21 cellular contexts compared by ENCODE assay signal in the genomic region with DNA sequence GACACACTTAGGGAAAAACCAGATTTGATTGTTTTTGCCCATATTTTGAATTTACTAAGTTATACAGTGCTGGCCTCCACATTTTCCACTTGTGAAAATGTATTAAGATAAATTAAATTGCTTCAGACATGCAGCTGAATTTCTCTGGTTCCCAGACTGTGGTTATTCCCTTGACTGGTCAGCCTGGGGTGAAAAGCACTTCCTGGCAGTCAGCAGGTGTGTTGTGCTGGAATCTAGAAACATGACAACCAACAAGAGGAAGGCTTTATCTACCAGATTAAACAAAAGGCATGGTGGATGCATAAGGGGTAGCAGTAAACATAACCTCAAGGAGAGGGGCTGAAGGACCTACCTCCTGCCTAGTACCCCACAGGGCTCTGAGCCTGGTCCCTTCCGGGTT.
A peak's percentile ranks its signal among the peaks of the same experiment; 100 is the strongest.
DNase-seq lines count a peak whose midpoint lies in the region; ATAC-seq and TF ChIP-seq lines count a peak whose summit lies in the region.
"Had no signal": no experiment of that assay in that cellular context is flagged by ENCODE, and none has a peak within 500 bp of the region (broad histone marks: within the 10 kb centered on the region; RNA-seq: fewer than 3 reads in every experiment).

No MANE protein-coding gene starts in this region.

- no peak for ATAC-seq in activated T-helper 17 cell treated with anti-CD3 and anti-CD28 coated beads, Interleukin-2, amount 50 U/mL, for 72 hours (replicated peaks)
- ATAC-seq: HCT116, K562, left lobe of liver had no signal

- H3K27ac Mint-ChIP-seq in activated T-helper 17 cell treated with anti-CD3 and anti-CD28 coated beads, Interleukin-2, amount 50 U/mL, for 72 hours = no peak overlapping the region
- H3K27ac Mint-ChIP-seq: activated naive CD8-positive, alpha-beta T cell treated with anti-CD3 and anti-CD28 coated beads for 36 hours; activated T-helper 1 cell treated with anti-CD3 and anti-CD28 coated beads, Interleukin-12 subunit alpha, Interleukin-12 subunit beta, Interleukin-2, Interleukin-4 antibody, amounts not matched to agents 30 ng/mL and 10 ng/mL and 1 ng/mL, durations not matched to agents 14 hours and 24 hours and 36 hours had no signal

- H3K27ac ChIP-seq in caudate nucleus (ENCODE audit: low read depth, low read length) = peak overlapping the region; percentile 68
- peak overlapping the region; percentile 95 for H3K27ac ChIP-seq in smooth muscle cell (ENCODE audit: low read depth)

- no peaks in the 10 kb centered on the region for H3K9me3 Mint-ChIP-seq in activated T-helper 17 cell treated with anti-CD3 and anti-CD28 coated beads, Interleukin-2, amount 50 U/mL, for 72 hours
- H3K9me3 Mint-ChIP-seq: activated naive CD8-positive, alpha-beta T cell treated with anti-CD3 and anti-CD28 coated beads for 36 hours; activated T-helper 1 cell treated with anti-CD3 and anti-CD28 coated beads, Interleukin-12 subunit alpha, Interleukin-12 subunit beta, Interleukin-2, Interleukin-4 antibody, amounts not matched to agents 30 ng/mL and 10 ng/mL and 1 ng/mL, durations not matched to agents 14 hours and 24 hours and 36 hours had no signal

- no peaks in the 10 kb centered on the region for H4K20me1 ChIP-seq in smooth muscle cell (ENCODE audit: low read depth)

- H3K27me3 Mint-ChIP-seq in activated T-helper 17 cell treated with anti-CD3 and anti-CD28 coated beads, Interleukin-2, amount 50 U/mL, for 72 hours = peaks cover 10% of the 10 kb centered on the region
- H3K27me3 Mint-ChIP-seq: activated naive CD8-positive, alpha-beta T cell treated with anti-CD3 and anti-CD28 coated beads for 36 hours had no signal

- 53% methylated on average over 1 of the region's 1 CpG for WGBS in smooth muscle cell (ENCODE audit: low lambda C conversion rate)

- no peaks in the 10 kb centered on the region for H3K36me3 ChIP-seq in smooth muscle cell (ENCODE audit: low read depth)

- DNase-seq in M059J (ENCODE audit: low read depth) (peak; percentile 55), caudate nucleus (lab: John Stamatoyannopoulos, UW) (no peak), kidney glomerular epithelial cell (lab: John Stamatoyannopoulos, UW) (peak; percentile 76), smooth muscle cell (lab: John Stamatoyannopoulos, UW; ENCODE audit: unreplicated experiment) (no peak), Kasumi-1 (lab: John Stamatoyannopoulos, UW) (no peak)
- DNase-seq in stimulated activated CD4-positive, alpha-beta T cell treated with anti-CD3 and anti-CD28 coated beads, Interleukin-12 subunit alpha, Interleukin-12 subunit beta, amount 100 ng/mL, for 4 hours = no peak
- DNase-seq: activated CD4-positive, CD25-positive, alpha-beta regulatory T cell treated with anti-CD3 and anti-CD28 coated beads, Interleukin-2, amount 50 U/mL, for 72 hours; activated CD8-positive, alpha-beta memory T cell treated with anti-CD3 and anti-CD28 coated beads for 24 hours; activated naive CD8-positive, alpha-beta T cell treated with anti-CD3 and anti-CD28 coated beads for 36 hours; Calu3; effector memory CD4-positive, alpha-beta T cell; GDM1; NCI-H2081 treated with DMSO at 0.1 percent for 48 hours; NCI-H526; stimulated activated CD4-positive, alpha-beta T cell treated with anti-CD3 and anti-CD28 coated beads, Interleukin-4, amount 100 ng/mL, for 1 hour; T1000 had no signal

- H3K9me3 ChIP-seq in smooth muscle cell (replicated peaks; ENCODE audit: low read depth) = no peaks in the 10 kb centered on the region

- H2AFZ ChIP-seq in smooth muscle cell (ENCODE audit: low read depth) = no peak overlapping the region

- TF ChIP-seq CTCF in smooth muscle cell (IDR thresholded peaks at IDR 0.05; ENCODE audit: borderline replicate concordance, insufficient read depth, poor library complexity, severe bottlenecking) = no peak

- no peak overlapping the region for H3K4me3 Mint-ChIP-seq in activated T-helper 17 cell treated with anti-CD3 and anti-CD28 coated beads, Interleukin-2, amount 50 U/mL, for 72 hours
- H3K4me3 Mint-ChIP-seq: activated naive CD8-positive, alpha-beta T cell treated with anti-CD3 and anti-CD28 coated beads for 36 hours; activated T-helper 1 cell treated with anti-CD3 and anti-CD28 coated beads, Interleukin-12 subunit alpha, Interleukin-12 subunit beta, Interleukin-2, Interleukin-4 antibody, amounts not matched to agents 30 ng/mL and 10 ng/mL and 1 ng/mL, durations not matched to agents 14 hours and 24 hours and 36 hours had no signal

- H3K9ac ChIP-seq in smooth muscle cell (ENCODE audit: low read depth) = peak overlapping the region; percentile 39

- H3K79me2 ChIP-seq in smooth muscle cell (ENCODE audit: low read depth) = no peaks in the 10 kb centered on the region

- peak overlapping the region; percentile 73 for H3K4me2 ChIP-seq in smooth muscle cell

- H3K4me1 ChIP-seq in smooth muscle cell (ENCODE audit: low read depth) = peaks cover 18% of the 10 kb centered on the region

- H3K4me3 ChIP-seq in smooth muscle cell = no peak overlapping the region
- H3K4me3 ChIP-seq: K562 had no signal

- H3F3A ChIP-seq in smooth muscle cell (ENCODE audit: low read depth) = peaks cover 30% of the 10 kb centered on the region

- no peaks in the 10 kb centered on the region for H3K27me3 ChIP-seq in smooth muscle cell (ENCODE audit: low read depth)

- no peaks in the 10 kb centered on the region for H3K36me3 Mint-ChIP-seq in activated T-helper 17 cell treated with anti-CD3 and anti-CD28 coated beads, Interleukin-2, amount 50 U/mL, for 72 hours (ENCODE audit: low read depth)
- H3K36me3 Mint-ChIP-seq: activated naive CD8-positive, alpha-beta T cell treated with anti-CD3 and anti-CD28 coated beads for 36 hours had no signal

- no peaks in the 10 kb centered on the region for H3K4me1 Mint-ChIP-seq in activated T-helper 17 cell treated with anti-CD3 and anti-CD28 coated beads, Interleukin-2, amount 50 U/mL, for 72 hours
- H3K4me1 Mint-ChIP-seq: activated naive CD8-positive, alpha-beta T cell treated with anti-CD3 and anti-CD28 coated beads for 36 hours had no signal

Comparison
In these comparisons a context has a peak if more than half of its experiments do, and no peak if none do; other contexts are left out.
1. DNase-seq: peak in M059J (single experiment) and kidney glomerular epithelial cell (single experiment); none in caudate nucleus (0 of 61), smooth muscle cell (single experiment), Kasumi-1 (0 of 2) and stimulated activated CD4-positive, alpha-beta T cell treated with anti-CD3 and anti-CD28 coated beads, Interleukin-12 subunit alpha, Interleukin-12 subunit beta, amount 100 ng/mL, for 4 hours (single experiment).